In the genomic region with DNA sequence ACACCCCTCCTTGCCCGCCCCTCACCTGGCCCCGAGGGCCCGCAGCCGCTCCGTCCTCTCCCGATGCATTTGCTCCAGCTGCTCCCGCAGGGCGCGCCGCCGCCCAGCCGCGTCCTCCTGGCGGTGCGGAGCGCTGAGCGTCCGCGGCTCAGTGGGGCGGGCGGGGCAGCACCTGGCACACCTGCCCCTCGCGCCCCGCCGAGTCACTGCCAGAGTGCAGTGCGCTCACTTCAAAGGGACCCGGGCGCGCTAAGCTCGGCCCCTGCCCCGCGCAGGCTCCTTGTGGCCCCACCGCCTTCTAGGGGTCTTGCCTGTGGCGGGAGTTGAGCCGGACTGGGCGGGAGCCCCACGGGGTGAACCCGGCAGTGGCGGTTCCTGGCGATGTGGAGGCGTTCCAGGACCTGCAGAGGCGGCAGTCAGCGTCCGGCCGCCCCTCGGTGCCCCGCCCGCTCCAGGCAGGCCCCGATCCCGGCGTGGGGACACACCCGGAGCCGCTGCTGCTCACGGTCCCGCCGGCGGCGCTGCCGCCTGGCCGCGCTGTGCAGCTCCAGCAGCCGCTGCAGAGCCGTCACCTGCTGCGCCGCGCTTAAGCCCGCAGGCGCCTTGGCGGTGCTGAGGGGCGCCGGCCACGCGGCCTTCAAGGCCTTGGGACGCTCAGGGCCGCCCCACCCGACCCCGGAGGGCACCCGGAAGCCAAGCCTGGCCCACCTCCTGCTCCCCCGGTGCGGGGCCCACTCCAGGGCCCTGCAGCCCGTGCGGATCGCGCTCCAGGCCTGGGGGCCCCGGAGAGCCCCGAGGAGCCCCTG, we compare ENCODE assay signal across 1 cellular context.
TF ChIP-seq lines count a peak whose summit lies in the region.

No MANE protein-coding gene starts in this region.

TF ChIP-seq in HEK293, 187 proteins besides CTCF, POLR2A, EP300 and RAD21 (continued from another document and continues in another):
- peak; percentile 84; the same call in 1 of the 2 replicates for TF ChIP-seq ZBTB20 (tag by site-specific recombination; IDR thresholded peaks at IDR 0.05)
- 0 out of 2 replicates have a peak, but pooled peaks have one; percentile 29 for TF ChIP-seq ZNF2 (tag by site-specific recombination; IDR thresholded peaks at IDR 0.05)
- TF ChIP-seq GLI4 (tag by site-specific recombination; IDR thresholded peaks at IDR 0.05), result no peak
- TF ChIP-seq ZNF239 (tag by site-specific recombination; IDR thresholded peaks at IDR 0.05), result no peak
- peak; percentile 89 for TF ChIP-seq GLIS2 (tag by site-specific recombination; IDR thresholded peaks at IDR 0.05)
- TF ChIP-seq KLF7 (tag by site-specific recombination; IDR thresholded peaks at IDR 0.05; ENCODE audit: borderline replicate concordance), result peak; percentile 26; the same call in 1 of the 2 replicates
- TF ChIP-seq OSR2 (tag by site-specific recombination; IDR thresholded peaks at IDR 0.05), result no peak
- TF ChIP-seq ZNF600 (tag by site-specific recombination; IDR thresholded peaks at IDR 0.05), result peak; percentile 89
- TF ChIP-seq ZIC2 (tag by site-specific recombination; IDR thresholded peaks at IDR 0.05), result peak; percentile 81
- peak; percentile 86 for TF ChIP-seq ZNF335 (tag by site-specific recombination; conservative IDR thresholded peaks at IDR 0.05)
- no peak for TF ChIP-seq ATF2 (tag by site-specific recombination; IDR thresholded peaks at IDR 0.05; ENCODE audit: low read depth)
- TF ChIP-seq ZNF558 (tag by site-specific recombination; IDR thresholded peaks at IDR 0.05), result no peak
- TF ChIP-seq ZBTB8A (tag by site-specific recombination; IDR thresholded peaks at IDR 0.05), result peak; percentile 72
- peak; percentile 74 for TF ChIP-seq ZNF398 (tag by site-specific recombination; IDR thresholded peaks at IDR 0.05)
- TF ChIP-seq ZNF366 (tag by site-specific recombination; conservative IDR thresholded peaks at IDR 0.05), result no peak
- no peak for TF ChIP-seq ZNF311 (tag by site-specific recombination; IDR thresholded peaks at IDR 0.05; ENCODE audit: borderline replicate concordance)
- TF ChIP-seq KLF9 (tag by site-specific recombination; IDR thresholded peaks at IDR 0.05; ENCODE audit: low read depth), result peak; percentile 61
- TF ChIP-seq, protein P1, sequence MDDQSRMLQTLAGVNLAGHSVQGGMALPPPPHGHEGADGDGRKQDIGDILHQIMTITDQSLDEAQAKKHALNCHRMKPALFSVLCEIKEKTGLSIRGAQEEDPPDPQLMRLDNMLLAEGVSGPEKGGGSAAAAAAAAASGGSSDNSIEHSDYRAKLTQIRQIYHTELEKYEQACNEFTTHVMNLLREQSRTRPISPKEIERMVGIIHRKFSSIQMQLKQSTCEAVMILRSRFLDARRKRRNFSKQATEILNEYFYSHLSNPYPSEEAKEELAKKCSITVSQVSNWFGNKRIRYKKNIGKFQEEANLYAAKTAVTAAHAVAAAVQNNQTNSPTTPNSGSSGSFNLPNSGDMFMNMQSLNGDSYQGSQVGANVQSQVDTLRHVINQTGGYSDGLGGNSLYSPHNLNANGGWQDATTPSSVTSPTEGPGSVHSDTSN (CRISPR knock-in tag; IDR thresholded peaks at IDR 0.05), result no peak
- TF ChIP-seq, protein P2, sequence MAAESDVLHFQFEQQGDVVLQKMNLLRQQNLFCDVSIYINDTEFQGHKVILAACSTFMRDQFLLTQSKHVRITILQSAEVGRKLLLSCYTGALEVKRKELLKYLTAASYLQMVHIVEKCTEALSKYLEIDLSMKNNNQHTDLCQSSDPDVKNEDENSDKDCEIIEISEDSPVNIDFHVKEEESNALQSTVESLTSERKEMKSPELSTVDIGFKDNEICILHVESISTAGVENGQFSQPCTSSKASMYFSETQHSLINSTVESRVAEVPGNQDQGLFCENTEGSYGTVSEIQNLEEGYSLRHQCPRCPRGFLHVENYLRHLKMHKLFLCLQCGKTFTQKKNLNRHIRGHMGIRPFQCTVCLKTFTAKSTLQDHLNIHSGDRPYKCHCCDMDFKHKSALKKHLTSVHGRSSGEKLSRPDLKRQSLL (tag by site-specific recombination; IDR thresholded peaks at IDR 0.05), result peak; percentile 83; the same call in 1 of the 2 replicates
- TF ChIP-seq ZNF10 (tag by site-specific recombination; IDR thresholded peaks at IDR 0.05), result peak; percentile 91; the same call in 1 of the 2 replicates
- no peak for TF ChIP-seq ZNF768 (tag by site-specific recombination; IDR thresholded peaks at IDR 0.05)
- TF ChIP-seq ZNF114 (tag by site-specific recombination; IDR thresholded peaks at IDR 0.05), result no peak
- 0 out of 2 replicates have a peak, but pooled peaks have one; percentile 29 for TF ChIP-seq ZEB2 (tag by site-specific recombination; IDR thresholded peaks at IDR 0.05)
- TF ChIP-seq, protein P3, sequence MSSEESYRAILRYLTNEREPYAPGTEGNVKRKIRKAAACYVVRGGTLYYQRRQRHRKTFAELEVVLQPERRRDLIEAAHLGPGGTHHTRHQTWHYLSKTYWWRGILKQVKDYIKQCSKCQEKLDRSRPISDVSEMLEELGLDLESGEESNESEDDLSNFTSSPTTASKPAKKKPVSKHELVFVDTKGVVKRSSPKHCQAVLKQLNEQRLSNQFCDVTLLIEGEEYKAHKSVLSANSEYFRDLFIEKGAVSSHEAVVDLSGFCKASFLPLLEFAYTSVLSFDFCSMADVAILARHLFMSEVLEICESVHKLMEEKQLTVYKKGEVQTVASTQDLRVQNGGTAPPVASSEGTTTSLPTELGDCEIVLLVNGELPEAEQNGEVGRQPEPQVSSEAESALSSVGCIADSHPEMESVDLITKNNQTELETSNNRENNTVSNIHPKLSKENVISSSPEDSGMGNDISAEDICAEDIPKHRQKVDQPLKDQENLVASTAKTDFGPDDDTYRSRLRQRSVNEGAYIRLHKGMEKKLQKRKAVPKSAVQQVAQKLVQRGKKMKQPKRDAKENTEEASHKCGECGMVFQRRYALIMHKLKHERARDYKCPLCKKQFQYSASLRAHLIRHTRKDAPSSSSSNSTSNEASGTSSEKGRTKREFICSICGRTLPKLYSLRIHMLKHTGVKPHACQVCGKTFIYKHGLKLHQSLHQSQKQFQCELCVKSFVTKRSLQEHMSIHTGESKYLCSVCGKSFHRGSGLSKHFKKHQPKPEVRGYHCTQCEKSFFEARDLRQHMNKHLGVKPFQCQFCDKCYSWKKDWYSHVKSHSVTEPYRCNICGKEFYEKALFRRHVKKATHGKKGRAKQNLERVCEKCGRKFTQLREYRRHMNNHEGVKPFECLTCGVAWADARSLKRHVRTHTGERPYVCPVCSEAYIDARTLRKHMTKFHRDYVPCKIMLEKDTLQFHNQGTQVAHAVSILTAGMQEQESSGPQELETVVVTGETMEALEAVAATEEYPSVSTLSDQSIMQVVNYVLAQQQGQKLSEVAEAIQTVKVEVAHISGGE (tag by site-specific recombination; conservative IDR thresholded peaks at IDR 0.05; ENCODE audit: low read depth), result peak; percentile 54; the same call in 1 of the 2 replicates
- no peak for TF ChIP-seq ZNF280C (tag by site-specific recombination; IDR thresholded peaks at IDR 0.05)
- no peak for TF ChIP-seq ZNF133 (tag by site-specific recombination; IDR thresholded peaks at IDR 0.05)
- TF ChIP-seq ZBTB48 (tag by site-specific recombination; IDR thresholded peaks at IDR 0.05), result peak; percentile 87
- peak; percentile 83 for TF ChIP-seq SP2 (tag by site-specific recombination; IDR thresholded peaks at IDR 0.05)
- TF ChIP-seq ZBTB17 (tag by site-specific recombination; IDR thresholded peaks at IDR 0.05), result peak; percentile 47; the same call in 1 of the 2 replicates
- TF ChIP-seq, protein P4, sequence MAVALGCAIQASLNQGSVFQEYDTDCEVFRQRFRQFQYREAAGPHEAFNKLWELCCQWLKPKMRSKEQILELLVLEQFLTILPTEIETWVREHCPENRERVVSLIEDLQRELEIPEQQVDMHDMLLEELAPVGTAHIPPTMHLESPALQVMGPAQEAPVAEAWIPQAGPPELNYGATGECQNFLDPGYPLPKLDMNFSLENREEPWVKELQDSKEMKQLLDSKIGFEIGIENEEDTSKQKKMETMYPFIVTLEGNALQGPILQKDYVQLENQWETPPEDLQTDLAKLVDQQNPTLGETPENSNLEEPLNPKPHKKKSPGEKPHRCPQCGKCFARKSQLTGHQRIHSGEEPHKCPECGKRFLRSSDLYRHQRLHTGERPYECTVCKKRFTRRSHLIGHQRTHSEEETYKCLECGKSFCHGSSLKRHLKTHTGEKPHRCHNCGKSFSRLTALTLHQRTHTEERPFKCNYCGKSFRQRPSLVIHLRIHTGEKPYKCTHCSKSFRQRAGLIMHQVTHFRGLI (tag by site-specific recombination; IDR thresholded peaks at IDR 0.05), result peak; percentile 80
- no peak for TF ChIP-seq ZNF624 (tag by site-specific recombination; IDR thresholded peaks at IDR 0.05)
- no peak for TF ChIP-seq ZNF423 (tag by site-specific recombination; IDR thresholded peaks at IDR 0.05)
- TF ChIP-seq ZNF776 (tag by site-specific recombination; IDR thresholded peaks at IDR 0.05; ENCODE audit: borderline replicate concordance), result no peak
- TF ChIP-seq ZNF561 (tag by site-specific recombination; IDR thresholded peaks at IDR 0.05; ENCODE audit: borderline replicate concordance), result peak; percentile 90
- no peak for TF ChIP-seq ZNF138 (tag by site-specific recombination; IDR thresholded peaks at IDR 0.05; ENCODE audit: borderline replicate concordance)
- peak; percentile 78 for TF ChIP-seq KLF1 (tag by site-specific recombination; IDR thresholded peaks at IDR 0.05)
- TF ChIP-seq HIC1 (tag by site-specific recombination; IDR thresholded peaks at IDR 0.05), result peak; percentile 51
- no peak for TF ChIP-seq ZNF223 (tag by site-specific recombination; IDR thresholded peaks at IDR 0.05)
